Comparison of ENCODE assay signal across 9 cellular contexts in genomic region chr22:42939941-42940653, GRCh38.
DNase-seq lines count a peak whose midpoint lies in the region; ATAC-seq, FAIRE-seq and TF ChIP-seq lines count a peak whose summit lies in the region.
"Had no signal": no experiment of that assay in that cellular context is flagged by ENCODE, and none has a peak within 500 bp of the region (broad histone marks: within the 10 kb centered on the region; RNA-seq: fewer than 3 reads in every experiment).

No MANE protein-coding gene starts in this region.

- peak; percentile 90 for DNase-seq in COLO829 (ENCODE audit: low spot score)
- peak; percentile 69 to 99 for DNase-seq in PC-9
- peak; percentile 74 for DNase-seq in fibroblast of peridontal ligament (ENCODE audit: extremely low read depth)
- peak in 5 of 6 donors; percentile 78 to 87 (median 85) for DNase-seq in pancreas

- CTCF ChIA-PET in PC-9 (lab: Charles Lee): interaction anchor here (1.2 kb wide), 1 partner anchor 72 kb away, joined by 5 read pairs; no protein-coding TSS in a partner anchor

- H3K27ac ChIP-seq in PC-9 (peak overlapping the region; percentile 92), pancreas (peak overlapping the region; percentile 66 to 95 (median 85))

- H3K36me3 ChIP-seq in PC-9 (ENCODE audit: low read depth) (peaks cover 21% of the 10 kb centered on the region), pancreas (no peaks in the 10 kb centered on the region)

- intact Hi-C loops in PC-9 (cut with micrococcal nuclease; ENCODE audit: unreplicated experiment) (loop anchor here (2.0 kb wide), 2 partner anchors 19 to 39 kb away; no protein-coding TSS in a partner anchor), pancreas (cut with DNase I) (no loop called here)

- H3K27me3 ChIP-seq in PC-9 (ENCODE audit: insufficient read depth, low read depth): no peaks in the 10 kb centered on the region
- no peaks in the 10 kb centered on the region for H3K27me3 ChIP-seq in pancreas

- H3K4me2 ChIP-seq in PC-9: peak overlapping the region; percentile 74

- H3K9me3 ChIP-seq in PC-9 (ENCODE audit: insufficient read depth, low read depth) (no peaks in the 10 kb centered on the region), pancreas (no peaks in the 10 kb centered on the region)

- BruUV-seq in PC-9 (replicated peaks; lab: Mats Ljungman, UMichigan): no TSS peak

- peak; percentile 84 to 90 (median 88) for ATAC-seq in pancreas
- ATAC-seq in HG03439 (IDR thresholded peaks at IDR 0.05; ENCODE audit: unreplicated experiment): no peak
- no peak for ATAC-seq in HG03135 (IDR thresholded peaks at IDR 0.05; ENCODE audit: unreplicated experiment)
- no peak for ATAC-seq in GM18858 (IDR thresholded peaks at IDR 0.05; ENCODE audit: unreplicated experiment)
- ATAC-seq in HG03565 (IDR thresholded peaks at IDR 0.05; ENCODE audit: unreplicated experiment): no peak

- H3K79me2 ChIP-seq in PC-9 (ENCODE audit: low read depth): peaks cover 91% of the 10 kb centered on the region

- POLR2A ChIA-PET in PC-9 (lab: Charles Lee; ENCODE audit: unreplicated experiment): interaction anchor here (0.6 kb wide), 3 partner anchors 71 to 75 kb away, joined by 4 to 7 read pairs (median 5); no protein-coding TSS in a partner anchor

- TF ChIP-seq CTCF in PC-9 (conservative IDR thresholded peaks at IDR 0.05): no peak
- no peak for TF ChIP-seq CTCF in pancreas (IDR thresholded peaks at IDR 0.05)

- no peak for FAIRE-seq in pancreas (lab: Jason Lieb, UNC)
- FAIRE-seq: TTC549 had no signal

- H3K4me3 ChIP-seq in PC-9: peak overlapping the region; percentile 21; the same call in 1 of the 2 replicates
- H3K4me3 ChIP-seq in pancreas: no peak overlapping the region

- no peaks in the 10 kb centered on the region for H4K20me1 ChIP-seq in PC-9 (ENCODE audit: insufficient read depth)

- H3F3A ChIP-seq in PC-9 (ENCODE audit: insufficient read depth, low read depth): peaks cover 73% of the 10 kb centered on the region

- H3K4me1 ChIP-seq in PC-9 (replicated peaks; ENCODE audit: insufficient read depth): peaks cover 62% of the 10 kb centered on the region
- peaks cover 62 to 76% (median 63%) of the 10 kb centered on the region in 3 donors for H3K4me1 ChIP-seq in pancreas

- no peak overlapping the region for H2AFZ ChIP-seq in PC-9

- WGBS in pancreas, 2 donors: 16 to 18% methylated on average over 12 of the region's 12 CpGs

- no peaks in the 10 kb centered on the region for H3K9me2 ChIP-seq in PC-9 (ENCODE audit: insufficient read depth)

Comparison
In these comparisons a context has a peak if more than half of its experiments do, and no peak if none do; other contexts are left out.
1. ATAC-seq: peak in pancreas (4 of 4); none in HG03439 (single experiment), HG03135 (single experiment), GM18858 (single experiment) and HG03565 (single experiment).
2. Peak in every context shown above with its lines, with median percentiles within 50 percentile points of each other: DNase-seq.